Comparison of ENCODE assay signal across 12 cellular contexts in the genomic region with DNA sequence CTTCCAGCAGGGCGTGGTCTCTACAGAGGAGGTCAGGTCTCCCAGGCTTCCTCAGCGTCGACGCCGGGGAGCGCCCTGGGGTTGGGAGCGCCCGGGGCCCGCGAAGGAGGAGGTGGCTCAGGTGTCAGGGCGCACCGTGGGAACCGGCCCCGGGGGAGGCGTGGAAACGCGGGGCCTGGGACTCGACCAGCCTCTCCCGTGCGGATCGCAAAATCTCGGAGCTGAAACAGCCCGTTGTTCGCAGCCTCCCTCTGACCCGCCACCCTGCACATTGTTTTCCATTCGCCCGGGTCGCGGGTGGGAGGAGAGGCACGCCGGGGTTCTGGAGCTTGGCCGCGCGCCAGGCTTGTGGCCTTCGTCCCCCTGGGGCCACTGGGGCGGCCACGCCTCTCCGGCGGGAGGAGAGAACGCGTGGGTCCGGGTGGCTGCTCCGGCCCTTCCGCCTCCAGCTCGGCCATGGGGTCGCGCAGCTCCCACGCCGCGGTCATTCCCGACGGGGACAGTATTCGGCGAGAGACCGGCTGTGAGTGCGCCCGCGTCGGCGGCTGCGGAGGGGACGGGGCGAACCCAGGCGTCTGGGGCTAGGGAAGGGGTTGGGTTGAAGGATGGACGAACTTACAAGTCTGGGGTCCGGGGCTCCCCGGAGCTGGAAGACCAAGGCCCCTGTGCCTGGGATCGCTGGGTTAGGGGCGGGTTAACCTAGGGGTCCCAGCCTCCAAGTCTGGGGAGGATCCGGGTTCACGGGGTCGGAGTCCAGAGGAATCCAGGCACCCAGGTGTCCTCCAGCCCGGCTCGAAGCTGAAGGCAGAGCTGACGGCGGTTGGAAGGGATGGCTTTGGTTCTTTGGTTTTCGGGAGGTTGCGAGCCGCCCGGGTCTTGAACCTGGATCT. TPM values are rescaled to one million over a fixed set of nuclear protein-coding genes. Genes with fewer than 3 reads are reported as not detected.
DNase-seq lines count a peak whose midpoint lies in the region; ATAC-seq and TF ChIP-seq lines count a peak whose summit lies in the region.
"Had no signal": no experiment of that assay in that cellular context is flagged by ENCODE, and none has a peak within 500 bp of the region (broad histone marks: within the 10 kb centered on the region; RNA-seq: fewer than 3 reads in every experiment).

A gene (plus strand): TSS at position 433 of the 890 bp plus-strand sequence. CDS start 24 bp downstream, at position 457.

- 7% methylated on average over 67 of the region's 80 CpGs for WGBS in prostate gland

- POLR2A ChIA-PET in RWPE1 (lab: Yijun Ruan, JAX; ENCODE audit: low non-redundant PET) = no interaction called here

- H3K36me3 ChIP-seq in right atrium auricular region (no peaks in the 10 kb centered on the region), prostate gland (no peaks in the 10 kb centered on the region)

- H3K9me3 ChIP-seq in right atrium auricular region = no peaks in the 10 kb centered on the region
- H3K9me3 ChIP-seq in prostate gland = no peaks in the 10 kb centered on the region

- H3K27me3 ChIP-seq in right atrium auricular region = peaks cover 12 to 13% of the 10 kb centered on the region in 2 donors
- peaks cover 4% of the 10 kb centered on the region for H3K27me3 ChIP-seq in prostate gland (replicated peaks; ENCODE audit: insufficient read depth)

- no peak for ATAC-seq in HG02973 (IDR thresholded peaks at IDR 0.05; ENCODE audit: unreplicated experiment)
- ATAC-seq: effector memory CD8-positive, alpha-beta T cell had no signal

- TF ChIP-seq CTCF in RWPE1 (conservative IDR thresholded peaks at IDR 0.05; ENCODE audit: low read depth) (no peak), right atrium auricular region (IDR thresholded peaks at IDR 0.05) (no peak), prostate gland (IDR thresholded peaks at IDR 0.05) (no peak)

- TF ChIP-seq POLR2A in prostate gland (IDR thresholded peaks at IDR 0.05) = no peak

- H3K4me1 ChIP-seq in right atrium auricular region (peaks cover 0 to 11% of the 10 kb centered on the region in 2 donors), prostate gland (replicated peaks) (no peaks in the 10 kb centered on the region)

- DNase-seq in D341Med (ENCODE audit: low spot score) = peak; percentile 43
- DNase-seq in RWPE1 (ENCODE audit: low spot score) = peak; percentile 20
- DNase-seq in right atrium auricular region (ENCODE audit: low spot score) = peak; percentile 21
- DNase-seq in prostate gland (ENCODE audit: low spot score) = no peak
- no peak for DNase-seq in activated CD8-positive, alpha-beta memory T cell treated with anti-CD3 and anti-CD28 coated beads, Interleukin-2, amount 50 U/mL, for 4 hours
- no peak for DNase-seq in superior temporal gyrus (ENCODE audit: extremely low spot score)
- no peak for DNase-seq in activated gamma-delta T cell (lab: John Stamatoyannopoulos, UW)
- DNase-seq: DMS79 treated with DMSO at 0.1 percent for 48 hours; effector memory CD8-positive, alpha-beta T cell; NCI-H1105 treated with DMSO at 0.1 percent for 48 hours; SW 1271 had no signal

- H3K27ac ChIP-seq in RWPE1 (no peak within 1 kb of the TSS), right atrium auricular region (no peak within 1 kb of the TSS), prostate gland (no peak within 1 kb of the TSS)

- intact Hi-C loops in prostate gland (cut with DNase I) = no loop called here

- CTCF ChIA-PET in RWPE1 (lab: Yijun Ruan, JAX) = interaction anchor here (1.0 to 1.1 kb wide), 2 partner anchors 35 to 76 kb away, joined by 3 read pairs; a partner anchor contains a TSS

- H3K4me3 ChIP-seq in right atrium auricular region = peak within 1 kb of the TSS in 1 of 2 donors; percentile 34
- H3K4me3 ChIP-seq in prostate gland = peak within 1 kb of the TSS; percentile 14 to 24

RNA-seq across cellular contexts. Expression of the gene that starts here (rescaled TPM):
- total RNA-seq in right atrium auricular region (not detected), prostate gland (1 to 10 TPM; 1.9 to 3.7 TPM)

Comparison
In these comparisons a context has a peak if more than half of its experiments do, and no peak if none do; other contexts are left out.
1. Peak in DNase-seq in right atrium auricular region; RNA of the gene not detected or under 1 TPM.
2. DNase-seq: peak in D341Med (single experiment) and RWPE1 (single experiment); none in prostate gland (single experiment), activated CD8-positive, alpha-beta memory T cell treated with anti-CD3 and anti-CD28 coated beads, Interleukin-2, amount 50 U/mL, for 4 hours (single experiment), superior temporal gyrus (single experiment) and activated gamma-delta T cell (single experiment).